ENCODE assay signal across 1 cellular context in the genomic region with DNA sequence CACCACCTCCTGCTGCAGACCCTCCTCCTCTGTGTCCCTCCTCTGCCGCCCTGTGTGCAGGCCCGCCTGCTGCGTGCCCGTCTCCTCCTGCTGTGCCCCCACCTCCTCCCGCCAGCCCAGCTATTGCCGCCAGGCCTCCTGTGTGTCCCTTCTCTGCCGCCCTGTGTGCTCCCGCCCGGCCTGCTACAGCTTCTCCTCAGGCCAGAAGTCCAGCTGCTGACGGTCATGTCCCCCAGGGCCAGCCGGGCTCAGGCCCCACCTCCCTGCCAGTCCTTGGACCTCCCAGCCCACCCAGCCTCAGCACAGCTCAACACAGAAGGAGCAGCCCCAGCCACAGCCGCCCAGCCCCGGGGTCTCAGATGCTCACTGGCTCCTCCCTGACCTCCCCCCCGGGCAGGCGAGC.
TF ChIP-seq lines count a peak whose summit lies in the region.

No MANE protein-coding gene starts in this region.

TF ChIP-seq in K562, 482 proteins besides CTCF, POLR2A, EP300 and RAD21:
- TF ChIP-seq ZKSCAN1 (IDR thresholded peaks at IDR 0.05; ENCODE audit: low read depth, low read length): 0 out of 2 replicates have a peak, but pooled peaks have one; percentile 0
